15 cellular contexts compared by ENCODE assay signal in the genomic region with DNA sequence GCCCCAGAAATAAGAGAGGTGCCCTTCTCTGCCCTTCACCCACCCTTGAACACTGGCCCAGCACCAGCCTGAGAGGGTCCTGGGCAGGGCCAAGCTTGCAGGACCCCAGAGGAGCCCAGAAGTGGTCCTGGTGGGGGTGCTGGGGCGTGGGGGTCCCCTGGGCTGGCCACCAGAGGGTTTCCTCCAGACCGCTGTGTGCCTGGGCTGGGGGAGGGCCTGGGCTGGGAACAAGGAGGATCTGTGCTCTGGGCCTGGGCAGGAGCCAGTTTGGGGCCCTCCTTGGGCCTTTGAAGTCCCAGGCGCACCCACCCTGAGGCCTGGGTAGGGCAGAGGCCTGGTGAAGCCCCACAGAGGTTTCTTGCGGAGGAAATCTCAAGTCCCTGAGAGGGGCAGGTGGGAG.
DNase-seq lines count a peak whose midpoint lies in the region; ATAC-seq and TF ChIP-seq lines count a peak whose summit lies in the region.
"Had no signal": no experiment of that assay in that cellular context is flagged by ENCODE, and none has a peak within 500 bp of the region (broad histone marks: within the 10 kb centered on the region; RNA-seq: fewer than 3 reads in every experiment).

No MANE protein-coding gene starts in this region.

- H3K4me3 ChIP-seq in BLaER1 (no peak overlapping the region), gastroesophageal sphincter (no peak overlapping the region), thoracic aorta (no peak overlapping the region)

- CTCF ChIA-PET in activated CD8-positive, alpha-beta T cell treated with anti-CD3 and anti-CD28 coated beads for 36 hours (lab: Charles Lee): no interaction called here

- no peak overlapping the region for H3K4me3 Mint-ChIP-seq in activated CD8-positive, alpha-beta T cell treated with anti-CD3 and anti-CD28 coated beads for 36 hours
- no peak overlapping the region for H3K4me3 Mint-ChIP-seq in stimulated activated memory B cell treated with anti-CD40 and anti-IgM and Interleukin-4, amounts not matched to agents 10 μg/mL and 1 μg/mL and 100 μg/mL, for 72 hours

- H3K9ac ChIP-seq in BLaER1: peak overlapping the region; percentile 34; the same call in 1 of the 2 replicates

- H3K27me3 Mint-ChIP-seq in activated CD8-positive, alpha-beta T cell treated with anti-CD3 and anti-CD28 coated beads for 36 hours: no peaks in the 10 kb centered on the region
- peaks cover 48% of the 10 kb centered on the region for H3K27me3 Mint-ChIP-seq in stimulated activated memory B cell treated with anti-CD40 and anti-IgM and Interleukin-4, amounts not matched to agents 10 μg/mL and 1 μg/mL and 100 μg/mL, for 72 hours

- no peak for TF ChIP-seq POLR2A in gastroesophageal sphincter (IDR thresholded peaks at IDR 0.05)

- POLR2A ChIA-PET in activated CD8-positive, alpha-beta T cell treated with anti-CD3 and anti-CD28 coated beads for 36 hours (lab: Charles Lee): no interaction called here

- no peaks in the 10 kb centered on the region for H3K9me3 ChIP-seq in BLaER1
- H3K9me3 ChIP-seq in gastroesophageal sphincter: no peaks in the 10 kb centered on the region
- no peaks in the 10 kb centered on the region for H3K9me3 ChIP-seq in thoracic aorta

- TF ChIP-seq CTCF in gastroesophageal sphincter (IDR thresholded peaks at IDR 0.05): no peak
- no peak for TF ChIP-seq CTCF in thoracic aorta (IDR thresholded peaks at IDR 0.05)
- TF ChIP-seq CTCF in activated CD8-positive, alpha-beta T cell treated with anti-CD3 and anti-CD28 coated beads for 36 hours (IDR thresholded peaks at IDR 0.05): no peak

- intact Hi-C loops in activated CD8-positive, alpha-beta T cell treated with anti-CD3 and anti-CD28 coated beads for 36 hours (cut with micrococcal nuclease): no loop called here

- DNase-seq in RPMI7951 (ENCODE audit: low read depth) (peak; percentile 20), thoracic aorta (ENCODE audit: low spot score) (no peak), NCI-H2196 (lab: John Stamatoyannopoulos, UW; ENCODE audit: unreplicated experiment) (no peak)
- no peak for DNase-seq in activated CD8-positive, alpha-beta T cell treated with anti-CD3 and anti-CD28 coated beads for 36 hours
- DNase-seq: DMS79 treated with DMSO at 0.1 percent for 48 hours, KBM-7, NCI-H1105 treated with DMSO at 0.1 percent for 48 hours, NCI-H1694 treated with DMSO at 0.1 percent for 48 hours, NCI-H510A treated with DMSO at 0.1 percent for 48 hours, NCI-H774, OCI-M1 had no signal

- no peak for TF ChIP-seq EP300 in gastroesophageal sphincter (IDR thresholded peaks at IDR 0.05)

- no peaks in the 10 kb centered on the region for H3K4me1 Mint-ChIP-seq in activated CD8-positive, alpha-beta T cell treated with anti-CD3 and anti-CD28 coated beads for 36 hours (ENCODE audit: low read depth)
- no peaks in the 10 kb centered on the region for H3K4me1 Mint-ChIP-seq in stimulated activated memory B cell treated with anti-CD40 and anti-IgM and Interleukin-4, amounts not matched to agents 10 μg/mL and 1 μg/mL and 100 μg/mL, for 72 hours

- no peaks in the 10 kb centered on the region for H3K9me3 Mint-ChIP-seq in activated CD8-positive, alpha-beta T cell treated with anti-CD3 and anti-CD28 coated beads for 36 hours
- H3K9me3 Mint-ChIP-seq in stimulated activated memory B cell treated with anti-CD40 and anti-IgM and Interleukin-4, amounts not matched to agents 10 μg/mL and 1 μg/mL and 100 μg/mL, for 72 hours: no peaks in the 10 kb centered on the region

- ATAC-seq in gastroesophageal sphincter (no peak), thoracic aorta (ENCODE audit: insufficient number of reproducible peaks, low FRiP score, low read depth) (no peak)
- no peak for ATAC-seq in activated CD8-positive, alpha-beta T cell treated with anti-CD3 and anti-CD28 coated beads for 36 hours
- ATAC-seq in stimulated activated memory B cell treated with anti-CD40 and anti-IgM and Interleukin-4, amounts not matched to agents 10 μg/mL and 1 μg/mL and 100 μg/mL, for 72 hours: no peak

- peak overlapping the region; percentile 63 for H3K4me2 ChIP-seq in BLaER1

- no peaks in the 10 kb centered on the region for H3K36me3 Mint-ChIP-seq in activated CD8-positive, alpha-beta T cell treated with anti-CD3 and anti-CD28 coated beads for 36 hours (ENCODE audit: low read depth)
- H3K36me3 Mint-ChIP-seq in stimulated activated memory B cell treated with anti-CD40 and anti-IgM and Interleukin-4, amounts not matched to agents 10 μg/mL and 1 μg/mL and 100 μg/mL, for 72 hours: no peaks in the 10 kb centered on the region

- H3K27ac ChIP-seq in BLaER1 (peak overlapping the region; percentile 56), gastroesophageal sphincter (peak overlapping the region in 3 of 4 donors; percentile 6 to 89 (median 88)), thoracic aorta (peak overlapping the region; percentile 5 to 84)
- H3K27ac ChIP-seq: C4-2B had no signal

- peaks cover 24% of the 10 kb centered on the region for H3K4me1 ChIP-seq in BLaER1
- H3K4me1 ChIP-seq in gastroesophageal sphincter: peaks cover 0 to 56% (median 28%) of the 10 kb centered on the region in 3 donors
- H3K4me1 ChIP-seq in thoracic aorta (ENCODE audit: control insufficient read depth in 1 of 2, low read depth in 2 of 2): peaks cover 13 to 68% of the 10 kb centered on the region in 2 donors

- H4K20me1 ChIP-seq in BLaER1: no peaks in the 10 kb centered on the region

- no peak overlapping the region for H3K27ac Mint-ChIP-seq in activated CD8-positive, alpha-beta T cell treated with anti-CD3 and anti-CD28 coated beads for 36 hours
- no peak overlapping the region for H3K27ac Mint-ChIP-seq in stimulated activated memory B cell treated with anti-CD40 and anti-IgM and Interleukin-4, amounts not matched to agents 10 μg/mL and 1 μg/mL and 100 μg/mL, for 72 hours

- no peaks in the 10 kb centered on the region for H3K27me3 ChIP-seq in BLaER1
- H3K27me3 ChIP-seq in gastroesophageal sphincter: no peaks in the 10 kb centered on the region
- H3K27me3 ChIP-seq in thoracic aorta (replicated peaks; ENCODE audit: insufficient read depth): no peaks in the 10 kb centered on the region

- no CpG with 5 or more reads among the region's 4 CpGs for WGBS in gastroesophageal sphincter (ENCODE audit: low coverage in 1 of 2), 2 donors

- H3K36me3 ChIP-seq in BLaER1 (no peaks in the 10 kb centered on the region), gastroesophageal sphincter (no peaks in the 10 kb centered on the region), thoracic aorta (no peaks in the 10 kb centered on the region)
